8 cellular contexts compared by ENCODE assay signal in the genomic region with DNA sequence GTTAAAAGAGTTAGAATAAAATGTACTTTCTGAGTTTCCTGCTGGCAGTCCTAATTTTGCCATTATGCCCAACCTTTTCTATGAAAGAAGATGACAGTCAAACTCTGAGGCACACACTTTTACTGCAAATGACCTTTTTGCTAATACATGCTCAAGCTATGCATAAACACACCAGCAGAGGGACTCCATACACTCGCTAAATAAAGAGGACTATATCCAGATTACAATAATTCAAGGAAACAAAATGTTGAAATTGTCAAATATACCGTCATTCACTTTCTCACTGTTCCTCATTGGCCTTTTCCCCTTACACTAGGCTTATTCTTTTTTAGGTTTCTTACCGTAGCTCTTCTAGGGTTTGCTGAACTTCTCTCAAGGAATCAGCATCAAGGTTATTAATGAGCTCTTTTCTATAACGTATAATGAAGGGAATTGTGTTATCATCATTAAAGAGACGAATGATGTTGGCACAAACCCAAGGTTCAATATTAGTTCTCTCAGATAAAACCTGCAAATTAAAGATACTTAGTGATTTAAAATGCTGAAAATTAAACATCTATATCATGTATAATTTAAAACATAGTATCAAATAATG.
DNase-seq lines count a peak whose midpoint lies in the region; ATAC-seq and TF ChIP-seq lines count a peak whose summit lies in the region.

No MANE protein-coding gene starts in this region.

- peak; percentile 59 for DNase-seq in EH (ENCODE audit: low read depth)
- peak; percentile 30 for DNase-seq in SW480 (ENCODE audit: low spot score)
- peak; percentile 43 for DNase-seq in fibroblast of the conjunctiva (ENCODE audit: low read depth)
- DNase-seq in pons (ENCODE audit: low spot score), result peak; percentile 50
- DNase-seq in HK-2 (ENCODE audit: unreplicated experiment), result no peak
- no peak for DNase-seq in activated CD4-positive, alpha-beta T cell treated with anti-CD3 and anti-CD28 coated beads, Interleukin-2, amount 50 U/mL, for 1 hour

- no peaks in the 10 kb centered on the region for H3K36me3 ChIP-seq in KMS-11 (ENCODE audit: insufficient read depth)

- no peak overlapping the region for H3K4me2 ChIP-seq in KMS-11

- H3K27ac ChIP-seq in KMS-11, result no peak overlapping the region

- peak; percentile 80 for TF ChIP-seq CTCF in KMS-11 (conservative IDR thresholded peaks at IDR 0.05; ENCODE audit: low read depth, low read length)

- H3K9ac ChIP-seq in KMS-11, result no peak overlapping the region

- no peak for ATAC-seq in GM18498 (IDR thresholded peaks at IDR 0.05; ENCODE audit: unreplicated experiment)

- no peak overlapping the region for H2AFZ ChIP-seq in KMS-11 (ENCODE audit: low read depth)

- H3K4me3 ChIP-seq in KMS-11 (IDR thresholded peaks at IDR 0.05; ENCODE audit: insufficient read depth, low read depth, low read length), result no peak overlapping the region

- no peaks in the 10 kb centered on the region for H4K20me1 ChIP-seq in KMS-11 (ENCODE audit: insufficient read depth)

- no peaks in the 10 kb centered on the region for H3K27me3 ChIP-seq in KMS-11 (ENCODE audit: insufficient read depth, low read depth)

- H3K4me1 ChIP-seq in KMS-11 (ENCODE audit: low read depth, poor library complexity, severe bottlenecking), result peaks cover 16% of the 10 kb centered on the region

- H3K79me2 ChIP-seq in KMS-11 (ENCODE audit: insufficient read depth, low read depth), result no peaks in the 10 kb centered on the region

Comparison
In these comparisons a context has a peak if more than half of its experiments do, and no peak if none do; other contexts are left out.
1. DNase-seq: peak in EH (single experiment), SW480 (single experiment), fibroblast of the conjunctiva (single experiment) and pons (single experiment); none in HK-2 (single experiment) and activated CD4-positive, alpha-beta T cell treated with anti-CD3 and anti-CD28 coated beads, Interleukin-2, amount 50 U/mL, for 1 hour (single experiment).